Comparison of ENCODE assay signal across 8 cellular contexts in the genomic region with DNA sequence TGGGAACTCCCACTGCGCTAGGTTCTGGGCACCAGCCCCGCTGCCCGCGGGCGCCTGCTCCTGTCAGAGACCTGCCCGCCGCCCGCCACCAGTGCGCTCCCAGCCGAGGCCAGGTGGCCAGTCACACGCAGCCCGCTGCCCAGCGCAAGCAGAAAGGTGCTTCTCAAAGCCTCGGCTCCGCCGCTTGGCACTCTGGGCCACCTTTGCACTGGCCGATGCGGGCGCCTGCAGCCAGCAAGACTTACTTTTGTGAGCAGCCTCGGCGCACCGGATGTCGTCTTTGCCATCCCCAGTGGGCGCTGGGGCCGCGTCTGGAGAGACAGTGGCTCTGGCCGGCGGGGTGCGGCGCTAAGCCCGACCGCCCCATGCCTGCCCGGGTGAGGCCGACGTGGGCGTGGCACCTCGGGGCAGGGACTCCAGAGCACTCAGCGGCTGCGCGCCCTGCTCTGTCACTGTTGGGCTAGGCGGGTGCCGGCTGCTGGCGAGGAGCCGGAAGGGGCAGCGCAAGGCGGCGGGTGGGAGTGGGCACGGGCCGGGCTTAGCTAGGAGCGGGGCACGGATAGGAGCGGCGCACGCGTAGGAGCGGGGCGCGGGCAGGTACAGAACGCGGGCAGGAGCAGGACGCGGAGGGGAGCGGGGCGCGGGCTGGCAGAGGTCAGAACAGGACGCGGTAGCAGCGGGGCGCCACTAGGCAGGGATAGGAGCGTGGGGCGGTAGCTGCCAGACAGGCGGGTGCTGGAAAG. TPM values are rescaled to one million over a fixed set of nuclear protein-coding genes. Genes with fewer than 3 reads are reported as not detected.
DNase-seq lines count a peak whose midpoint lies in the region; ATAC-seq, FAIRE-seq and TF ChIP-seq lines count a peak whose summit lies in the region.
"Not testable (repeated sequence)": the region's sequence is repeated elsewhere in the genome, so short reads cannot be mapped to it uniquely, and the experiment has no call there.

No MANE protein-coding gene starts in this region.

- H3K27me3 Mint-ChIP-seq in activated CD4-positive, alpha-beta T cell treated with anti-CD3 and anti-CD28 coated beads, Interleukin-2, amount 10 ng/mL, durations not matched to agents 7 days and 5 days = peaks cover 37% of the 10 kb centered on the region

- H3K4me1 Mint-ChIP-seq in activated CD4-positive, alpha-beta T cell treated with anti-CD3 and anti-CD28 coated beads, Interleukin-2, amount 10 ng/mL, durations not matched to agents 7 days and 5 days = not testable (repeated sequence)

- POLR2A ChIA-PET in activated CD4-positive, alpha-beta T cell treated with anti-CD3 and anti-CD28 coated beads, Interleukin-2, amount 10 ng/mL, durations not matched to agents 7 days and 5 days (lab: Charles Lee); GM12878 (lab: Charles Lee): not testable (repeated sequence)

- not testable (repeated sequence) for BruUV-seq in GM12878 (replicated peaks; lab: Mats Ljungman, UMichigan)

- not testable (repeated sequence) for TF ChIP-seq POLR2A in GM12878 (IDR thresholded peaks at IDR 0.05; ENCODE audit: low read depth, low read length); gastroesophageal sphincter (IDR thresholded peaks at IDR 0.05); gastrocnemius medialis (IDR thresholded peaks at IDR 0.05)

- not testable (repeated sequence) for H3K9ac ChIP-seq in GM12878 (ENCODE audit: control insufficient read depth, insufficient read depth, low read length)

- not testable (repeated sequence) for H3K27ac Mint-ChIP-seq in activated CD4-positive, alpha-beta T cell treated with anti-CD3 and anti-CD28 coated beads, Interleukin-2, amount 10 ng/mL, durations not matched to agents 7 days and 5 days

- not testable (repeated sequence) for H3K79me2 ChIP-seq in ACC112 (ENCODE audit: control insufficient read depth, insufficient read depth, low read length, unreplicated experiment); GM12878 (ENCODE audit: control insufficient read depth, insufficient read depth, low read length)

- 15% methylated on average over 57 of the region's 72 CpGs for WGBS in GM12878 (ENCODE audit: insufficient coverage, insufficient replicate concordance, low lambda C conversion rate, missing lambda C conversion rate)
- WGBS in gastroesophageal sphincter (ENCODE audit: low coverage in 1 of 2), 2 donors = no CpG with 5 or more reads among the region's 72 CpGs
- 2% methylated on average over 57 to 72 of the region's 72 CpGs for WGBS in lung, 2 donors

- not testable (repeated sequence) for H3K9me3 Mint-ChIP-seq in activated CD4-positive, alpha-beta T cell treated with anti-CD3 and anti-CD28 coated beads, Interleukin-2, amount 10 ng/mL, durations not matched to agents 7 days and 5 days

- H3K4me2 ChIP-seq in GM12878 (ENCODE audit: control insufficient read depth, insufficient read depth) = not testable (repeated sequence)

- intact Hi-C loops in GM12878 (cut with micrococcal nuclease; ENCODE audit: unreplicated experiment); gastrocnemius medialis (cut with DNase I; ENCODE audit: low total_unique reads): not testable (repeated sequence)

- peak overlapping the region; percentile 72 for H3K4me3 ChIP-seq in ACC112 (ENCODE audit: low read depth, low read length)
- peak overlapping the region; percentile 34 for H3K4me3 ChIP-seq in H7 (ENCODE audit: insufficient read depth, low read depth, low read length)
- H3K4me3 ChIP-seq in GM12878, lung: not testable (repeated sequence)
- H3K4me3 ChIP-seq in gastroesophageal sphincter = peak overlapping the region; percentile 23 to 45
- H3K4me3 ChIP-seq in gastrocnemius medialis = peak overlapping the region; percentile 33 to 46 (median 40)

- peak; percentile 47 for DNase-seq in H7
- peak; percentile 20 for DNase-seq in NCI-H526 treated with DMSO at 0.1 percent for 48 hours (lab: John Stamatoyannopoulos, UW)
- not testable (repeated sequence) for DNase-seq in activated CD4-positive, alpha-beta T cell treated with anti-CD3 and anti-CD28 coated beads, Interleukin-2, amount 10 ng/mL, durations not matched to agents 7 days and 5 days; GM12878 (ENCODE audit: low read depth, low spot score); lung (ENCODE audit: low spot score); gastrocnemius medialis

- not testable (repeated sequence) for H3K27ac ChIP-seq in ACC112 (ENCODE audit: low read depth, low read length); GM12878 (ENCODE audit: control insufficient read depth, insufficient read depth); gastroesophageal sphincter; lung (ENCODE audit: low read depth in 1 of 2, low read length in 1 of 2); gastrocnemius medialis

- H3K27me3 ChIP-seq in ACC112 (ENCODE audit: insufficient read depth, low read length) = peaks cover 13% of the 10 kb centered on the region; the same call in 1 of the 2 replicates
- peaks cover 13% of the 10 kb centered on the region for H3K27me3 ChIP-seq in H7 (ENCODE audit: control insufficient read depth, insufficient read depth, low read length)
- H3K27me3 ChIP-seq in GM12878 (replicated peaks in 1 of 2; ENCODE audit: control insufficient read depth in 2 of 2, insufficient read depth in 2 of 2, low read length in 1 of 2); lung (ENCODE audit: control insufficient read depth, insufficient read depth); gastrocnemius medialis: not testable (repeated sequence)
- H3K27me3 ChIP-seq in gastroesophageal sphincter = peaks cover 46% of the 10 kb centered on the region

- not testable (repeated sequence) for H3K36me3 ChIP-seq in ACC112 (ENCODE audit: insufficient read depth, low read length); H7 (replicated peaks; ENCODE audit: control insufficient read depth, insufficient read depth, low read length); GM12878 (ENCODE audit: control insufficient read depth in 2 of 2, insufficient read depth in 2 of 2, low read length in 1 of 2); gastroesophageal sphincter; lung (ENCODE audit: control insufficient read depth in 2 of 2, insufficient read depth in 2 of 2, low read length in 2 of 2); gastrocnemius medialis

- not testable (repeated sequence) for H3K4me1 ChIP-seq in ACC112 (ENCODE audit: control insufficient read depth, insufficient read depth, low read length, unreplicated experiment); GM12878 (ENCODE audit: control insufficient read depth, insufficient read depth, low read length); lung (ENCODE audit: control insufficient read depth in 2 of 2, insufficient read depth in 2 of 2, low read length in 2 of 2); gastrocnemius medialis
- H3K4me1 ChIP-seq in gastroesophageal sphincter = peaks cover 0 to 12% (median 0%) of the 10 kb centered on the region in 3 donors

- peak overlapping the region; percentile 51 for H3K4me3 Mint-ChIP-seq in activated CD4-positive, alpha-beta T cell treated with anti-CD3 and anti-CD28 coated beads, Interleukin-2, amount 10 ng/mL, durations not matched to agents 7 days and 5 days

- FAIRE-seq in GM12878 (lab: Jason Lieb, UNC) = not testable (repeated sequence)

- in situ Hi-C loops in GM12878 (cut with MboI); gastrocnemius medialis (cut with MboI; ENCODE audit: low sequenced_read_pairs in 4 of 4): not testable (repeated sequence)

- ATAC-seq in GM12878 = peak; percentile 49
- ATAC-seq in gastroesophageal sphincter = peak; percentile 35
- ATAC-seq in lung (ENCODE audit: insufficient read depth, low FRiP score) = peak; percentile 25
- peak; percentile 30 to 69 for ATAC-seq in gastrocnemius medialis

- TF ChIP-seq CTCF in GM12878 (IDR thresholded peaks at IDR 0.05 in 2 of 3, conservative IDR thresholded peaks at IDR 0.05 in 1 of 3; ENCODE audit: control insufficient read depth in 2 of 3, extremely low read depth in 1 of 3, insufficient read depth in 1 of 3, low read depth in 3 of 3, low read length in 3 of 3); gastroesophageal sphincter (IDR thresholded peaks at IDR 0.05); lung (IDR thresholded peaks at IDR 0.05; ENCODE audit: control extremely low read depth, extremely low read depth); gastrocnemius medialis (IDR thresholded peaks at IDR 0.05 in 4 of 5, conservative IDR thresholded peaks at IDR 0.05 in 1 of 5): not testable (repeated sequence)

- SMC1A ChIA-PET in GM12878 (lab: Charles Lee; ENCODE audit: uncharacterized antibody, unreplicated experiment) = not testable (repeated sequence)

- H4K20me1 ChIP-seq in GM12878 (ENCODE audit: control insufficient read depth, insufficient read depth) = not testable (repeated sequence)

- peak overlapping the region; percentile 25 for H2AFZ ChIP-seq in ACC112 (ENCODE audit: low read length, unreplicated experiment)
- not testable (repeated sequence) for H2AFZ ChIP-seq in GM12878 (ENCODE audit: control insufficient read depth, low read depth, low read length)

- not testable (repeated sequence) for TF ChIP-seq EP300 in GM12878 (IDR thresholded peaks at IDR 0.05; ENCODE audit: borderline replicate concordance in 1 of 2, control insufficient read depth in 1 of 2, low read depth in 2 of 2, low read length in 2 of 2); gastroesophageal sphincter (IDR thresholded peaks at IDR 0.05)

- RAD21 ChIA-PET in GM12878 (lab: Charles Lee; ENCODE audit: unreplicated experiment) = not testable (repeated sequence)

- CTCF ChIA-PET in activated CD4-positive, alpha-beta T cell treated with anti-CD3 and anti-CD28 coated beads, Interleukin-2, amount 10 ng/mL, durations not matched to agents 7 days and 5 days (lab: Charles Lee); GM12878 (lab: Yijun Ruan, JAX): not testable (repeated sequence)

- TF ChIP-seq RAD21 in GM12878 (IDR thresholded peaks at IDR 0.05; ENCODE audit: insufficient read depth, low read depth, low read length) = not testable (repeated sequence)

- H3K36me3 Mint-ChIP-seq in activated CD4-positive, alpha-beta T cell treated with anti-CD3 and anti-CD28 coated beads, Interleukin-2, amount 10 ng/mL, durations not matched to agents 7 days and 5 days (ENCODE audit: low read depth) = not testable (repeated sequence)

- H3K9me3 ChIP-seq in GM12878 (replicated peaks; ENCODE audit: control insufficient read depth, insufficient read depth, low read length); gastroesophageal sphincter; lung (ENCODE audit: control insufficient read depth in 2 of 2, insufficient read depth in 1 of 2, low read length in 1 of 2); gastrocnemius medialis: not testable (repeated sequence)

RNA-seq across cellular contexts. Expression of a gene that starts 39.1 kb away (rescaled TPM):
- 13.0 and 15.0 TPM in 2 replicates for total RNA-seq in H7 (2014; rRNA removed; shearing (Covaris generic))
- total RNA-seq in activated CD4-positive, alpha-beta T cell treated with anti-CD3 and anti-CD28 coated beads, Interleukin-2, amount 10 ng/mL, durations not matched to agents 7 days and 5 days = 10 to 100 TPM; 29.9 to 30.2 TPM
- total RNA-seq in GM12878 (2013; cell fraction: nucleolus; rRNA removed) = 31.7 and 32.6 TPM in 2 replicates
- total RNA-seq in GM12878 (2014; rRNA removed) (11.1 TPM in 2 replicates), GM12878 (2014; rRNA removed; fragmentation: Illumina TruSeq; extraction: Trizol) (9.9 and 11.4 TPM in 2 replicates), GM12878 (2021) (15.6 and 15.9 TPM in 2 replicates), gastroesophageal sphincter (10 to 100 TPM; 11.2 to 84.5 (median 32.7) TPM), lung (10 to 100 TPM; 12.1 to 20.9 TPM), gastrocnemius medialis (10 to 100 TPM in 2 of 4 donors, 1 to 10 TPM in 2; 5.1 to 45.8 (median 11.5) TPM)
- polyA plus RNA-seq in GM12878 (2011; ENCODE audit: low read depth) = 3.4 TPM
- polyA plus RNA-seq in GM12878 (2011; rRNA removed) (4.1 and 6.0 TPM in 2 replicates), GM12878 (2014; fragmentation: Illumina TruSeq; extraction: Trizol) (16.5 and 19.2 TPM in 2 replicates), GM12878 (2014; fragmentation: Nextera tagmentation; extraction: Ambion mirVana) (1 to 10 TPM; 3.0 to 6.2 TPM), GM12878 (2014; rRNA removed) (8.9 and 9.6 TPM in 2 replicates), GM12878 (2016; fragmentation: Nextera tagmentation; extraction: Ambion mirVana) (10 to 100 TPM; 10.9 to 13.6 TPM), lung (1 to 10 TPM; 3.7 to 5.3 TPM)
- polyA plus RNA-seq in GM12878 (2011; cell fraction: cytosol; rRNA removed) = 6.0 and 8.8 TPM in 2 replicates
- 14.9 and 16.0 TPM in 2 replicates for polyA plus RNA-seq in GM12878 (2011; cell fraction: nucleus; rRNA removed)
- polyA plus RNA-seq in GM12878 (2012) = 5.3 and 6.6 TPM in 2 replicates
- polyA minus RNA-seq in GM12878 (2011; rRNA and poly(A)+ RNA removed) = 15.0 and 17.8 TPM in 2 replicates
- polyA minus RNA-seq in GM12878 (2011; cell fraction: cytosol; rRNA and poly(A)+ RNA removed) = 7.6 and 10.0 TPM in 2 replicates
- 9.8 and 14.3 TPM in 2 replicates for polyA minus RNA-seq in GM12878 (2011; cell fraction: nucleus; rRNA and poly(A)+ RNA removed)
